8 cellular contexts compared by ENCODE assay signal in genomic region chr6:166381733-166382499, GRCh38. TPM values are rescaled to one million over a fixed set of nuclear protein-coding genes. Genes with fewer than 3 reads are reported as not detected.
DNase-seq lines count a peak whose midpoint lies in the region; ATAC-seq, FAIRE-seq and TF ChIP-seq lines count a peak whose summit lies in the region.

No MANE protein-coding gene starts in this region.

- H3K4me3 ChIP-seq in pancreas (peak overlapping the region; percentile 73 to 97 (median 88)), transverse colon (peak overlapping the region; percentile 72 to 95 (median 85))

- peak; percentile 81 to 85 (median 84) for TF ChIP-seq CTCF in pancreas (IDR thresholded peaks at IDR 0.05)
- peak; percentile 72 to 95 (median 82) for TF ChIP-seq CTCF in transverse colon (IDR thresholded peaks at IDR 0.05)

- peak; percentile 47 for ATAC-seq in GM21381 (IDR thresholded peaks at IDR 0.05; ENCODE audit: unreplicated experiment)
- peak; percentile 78 to 87 (median 81) for ATAC-seq in pancreas

- H3K9me3 ChIP-seq in pancreas (no peaks in the 10 kb centered on the region), transverse colon (no peaks in the 10 kb centered on the region)

- H3K36me3 ChIP-seq in pancreas, result no peaks in the 10 kb centered on the region
- no peaks in the 10 kb centered on the region for H3K36me3 ChIP-seq in transverse colon

- in situ Hi-C loops in transverse colon (cut with MboI; ENCODE audit: low pct_ligation_motif_present in 1 of 4, low pct_unique_long_range_greater_than_20kb in 1 of 4, low sequenced_read_pairs in 3 of 4), result loop anchor here in 1 of 4 donors (25.0 kb wide), 1 partner anchor 495 kb away; no protein-coding TSS in a partner anchor

- H3K27ac ChIP-seq in pancreas (peak overlapping the region; percentile 90 to 98 (median 98)), transverse colon (peak overlapping the region; percentile 96 to 99 (median 98))

- WGBS in pancreas, 2 donors, result 0% methylated on average over 44 to 49 of the region's 49 CpGs
- 0 to 1% methylated on average over 4 to 46 of the region's 49 CpGs for WGBS in transverse colon (ENCODE audit: low coverage in 1 of 2), 2 donors

- peak; percentile 77 for TF ChIP-seq POLR2A in transverse colon (IDR thresholded peaks at IDR 0.05)

- no peak for FAIRE-seq in HTR-8/SVneo (lab: Jason Lieb, UNC)
- FAIRE-seq in pancreas (lab: Jason Lieb, UNC), result no peak

- H3K4me1 ChIP-seq in pancreas (peaks cover 5 to 32% (median 11%) of the 10 kb centered on the region in 3 donors), transverse colon (peaks cover 0 to 25% (median 8%) of the 10 kb centered on the region in 4 donors)

- no peaks in the 10 kb centered on the region for H3K27me3 ChIP-seq in pancreas
- H3K27me3 ChIP-seq in transverse colon, result no peaks in the 10 kb centered on the region

- TF ChIP-seq EP300 in transverse colon (IDR thresholded peaks at IDR 0.05; ENCODE audit: low read depth), result no peak

- DNase-seq in DMS53 (lab: John Stamatoyannopoulos, UW), result peak; percentile 94
- DNase-seq in HTR-8/SVneo (ENCODE audit: insufficient read length, low spot score), result peak; percentile 20
- DNase-seq in RPMI7951 (ENCODE audit: low read depth), result peak; percentile 44
- DNase-seq in activated gamma-delta T cell (lab: John Stamatoyannopoulos, UW), result peak; percentile 28
- peak; percentile 61 for DNase-seq in glomerular visceral epithelial cell (ENCODE audit: extremely low spot score)
- DNase-seq in pancreas, result peak; percentile 87 to 96 (median 94)
- DNase-seq in transverse colon, result peak; percentile 93

- intact Hi-C loops in pancreas (cut with DNase I), result no loop called here
- intact Hi-C loops in transverse colon (cut with DNase I; ENCODE audit: low total_unique reads), result no loop called here

RNA-seq across cellular contexts. Expression of gene MPC1, which starts 0.8 kb away (rescaled TPM):
- total RNA-seq in RPMI7951 (2014; rRNA removed; shearing (Covaris generic)), result 69.1 and 70.7 TPM in 2 replicates
- total RNA-seq in pancreas (10 to 100 TPM; 17.0 to 33.0 (median 24.0) TPM), transverse colon (100 to 1,000 TPM in 3 of 4 donors, 10 to 100 TPM in 1; 90.8 to 131 (median 129) TPM)
- 10 to 100 TPM; 42.6 to 56.3 TPM for polyA plus RNA-seq in pancreas

RNA-seq across cellular contexts. Expression of gene SFT2D1, which starts 39.6 kb away (rescaled TPM):
- 62.3 and 73.1 TPM in 2 replicates for total RNA-seq in RPMI7951 (2014; rRNA removed; shearing (Covaris generic))
- total RNA-seq in pancreas (10 to 100 TPM; 14.5 to 31.8 (median 22.6) TPM), transverse colon (10 to 100 TPM in 3 of 4 donors, 1 to 10 TPM in 1; 7.6 to 55.6 (median 39.7) TPM)
- 10 to 100 TPM; 29.5 to 38.9 TPM for polyA plus RNA-seq in pancreas

Comparison
In these comparisons a context has a peak if more than half of its experiments do, and no peak if none do; other contexts are left out.
1. Peak in every context shown above with its lines: DNase-seq, ATAC-seq, H3K4me3 ChIP-seq and H3K27ac ChIP-seq.
2. DNase-seq: peak in every context shown above with its lines; median percentile 94 in DMS53; 94 in pancreas; 93 in transverse colon; 61 in glomerular visceral epithelial cell; 44 in RPMI7951; 28 in activated gamma-delta T cell; 20 in HTR-8/SVneo.